In genomic region chr2:240891492-240892340, GRCh38 we compare ENCODE assay signal across 26 cellular contexts. TPM values are rescaled to one million over a fixed set of nuclear protein-coding genes. Genes with fewer than 3 reads are reported as not detected.
DNase-seq lines count a peak whose midpoint lies in the region; ATAC-seq and FAIRE-seq lines count a peak whose summit lies in the region.
"Had no signal": no experiment of that assay in that cellular context is flagged by ENCODE, and none has a peak within 500 bp of the region (broad histone marks: within the 10 kb centered on the region; RNA-seq: fewer than 3 reads in every experiment).

No MANE protein-coding gene starts in this region.

- in situ Hi-C loops in G401 (cut with HindIII; ENCODE audit: low sequenced_read_pairs): loop anchor here (5.0 kb wide), 1 partner anchor 44 kb away; no protein-coding TSS in a partner anchor

- H3K4me1 ChIP-seq in small intestine (ENCODE audit: control insufficient read depth in 2 of 2, insufficient read depth in 1 of 2, low read depth in 1 of 2, low read length in 1 of 2): peaks cover 0 to 4% of the 10 kb centered on the region in 2 donors
- H3K4me1 ChIP-seq: HAP-1 had no signal

- no peaks in the 10 kb centered on the region for H3K36me3 ChIP-seq in small intestine (ENCODE audit: control insufficient read depth in 2 of 2, insufficient read depth in 2 of 2, low read length in 2 of 2)
- H3K36me3 ChIP-seq: BLaER1 treated with 17β-estradiol and CSF1 and Interleukin-3, amounts not matched to agents 10 nM and 100 nM; HAP-1; Peyer's patch had no signal

- no peak overlapping the region for H3K4me3 ChIP-seq in small intestine (ENCODE audit: low read depth in 1 of 2, low read length in 2 of 2)
- H3K4me3 ChIP-seq: A549; BLaER1 treated with 17β-estradiol and CSF1 and Interleukin-3, amounts not matched to agents 10 nM and 100 nM; GM23248; HAP-1; Peyer's patch had no signal

- no peaks in the 10 kb centered on the region for H3K9me3 ChIP-seq in small intestine (ENCODE audit: control insufficient read depth, low read depth)
- H3K9me3 ChIP-seq: A549; BLaER1 treated with 17β-estradiol and CSF1 and Interleukin-3, amounts not matched to agents 10 nM and 100 nM; HAP-1; Peyer's patch had no signal

- no peaks in the 10 kb centered on the region for H3K27me3 ChIP-seq in small intestine (ENCODE audit: control insufficient read depth in 2 of 2, insufficient read depth in 2 of 2, low read length in 2 of 2)
- H3K27me3 ChIP-seq: BLaER1 treated with 17β-estradiol and CSF1 and Interleukin-3, amounts not matched to agents 10 nM and 100 nM; Peyer's patch had no signal

- ATAC-seq in esophagus mucosa (peak; percentile 8), GM19395 (IDR thresholded peaks at IDR 0.05; ENCODE audit: unreplicated experiment) (no peak)
- ATAC-seq: A549 had no signal

- no peak overlapping the region for H3K27ac ChIP-seq in small intestine (ENCODE audit: low read depth in 1 of 2, low read length in 1 of 2)
- H3K27ac ChIP-seq: A549; BLaER1 treated with 17β-estradiol and CSF1 and Interleukin-3, amounts not matched to agents 10 nM and 100 nM; GM23248; Peyer's patch had no signal

- FAIRE-seq in small intestine (lab: Jason Lieb, UNC): no peak
- FAIRE-seq: A549, D721Med, GM18507 had no signal

- DNase-seq in G401 (ENCODE audit: low spot score) (peak; percentile 29), HT-29 (ENCODE audit: low spot score) (peak; percentile 41), small intestine (peak; percentile 48), NCI-H446 (lab: John Stamatoyannopoulos, UW) (no peak), nucleus accumbens (lab: John Stamatoyannopoulos, UW) (no peak)
- DNase-seq: AML-193; CD4-positive, alpha-beta T cell; GM23248; Karpas-422; NCI-H1092; NCI-H1436 treated with DMSO at 0.1 percent for 48 hours; NCI-H2029; NCI-H446 treated with DMSO at 0.1 percent for 48 hours; NCI-H526; NCI-H82; Peyer's patch; SHP77 treated with DMSO at 0.1 percent for 48 hours had no signal

- 64 to 77% (median 69%) methylated on average over 20 of the region's 20 CpGs for WGBS in small intestine, 3 donors

RNA-seq across cellular contexts. Expression of gene MAB21L4, which starts 4.2 kb away (rescaled TPM):
- not detected in 2 replicates for total RNA-seq in G401 (2014; rRNA removed; shearing (Covaris generic))
- total RNA-seq in HT-29 (2014; rRNA removed; shearing (Covaris generic)): 20.7 and 24.5 TPM in 2 replicates
- 148 TPM for total RNA-seq in esophagus mucosa
- polyA plus RNA-seq in small intestine: 10 to 100 TPM in 1 of 3 donors, 1 to 10 TPM in 2; 3.8 to 29.3 (median 4.0) TPM
- total RNA-seq: CD4-positive, alpha-beta T cell; GM23248; OCI-LY7 had no signal
- polyA plus RNA-seq: A549, GM23248, IgD-negative memory B cell had no signal

RNA-seq across cellular contexts. Expression of gene CROCC2, which starts 14.4 kb away (rescaled TPM):
- total RNA-seq in G401 (2014; rRNA removed; shearing (Covaris generic)): not detected in 2 replicates
- not detected in 2 replicates for total RNA-seq in HT-29 (2014; rRNA removed; shearing (Covaris generic))
- 0.12 TPM for total RNA-seq in esophagus mucosa
- under 1 TPM in 1 of 3 donors, not detected in 2; 0.13 TPM for polyA plus RNA-seq in small intestine
- total RNA-seq: CD4-positive, alpha-beta T cell; OCI-LY7 had no signal
- polyA plus RNA-seq: A549, GM23248, IgD-negative memory B cell had no signal

RNA-seq across cellular contexts. Expression of gene AGXT, which starts 23.1 kb away (rescaled TPM):
- not detected in 2 replicates for total RNA-seq in G401 (2014; rRNA removed; shearing (Covaris generic))
- total RNA-seq in HT-29 (2014; rRNA removed; shearing (Covaris generic)): 1.6 and 3.0 TPM in 2 replicates
- total RNA-seq in esophagus mucosa: not detected
- polyA plus RNA-seq in small intestine: 1 to 10 TPM in 1 of 3 donors, under 1 TPM in 2; 0.27 to 1.8 (median 0.84) TPM
- total RNA-seq: CD4-positive, alpha-beta T cell; GM23248; OCI-LY7 had no signal
- polyA plus RNA-seq: A549, GM23248, IgD-negative memory B cell had no signal

Comparison
In these comparisons a context has a peak if more than half of its experiments do, and no peak if none do; other contexts are left out.
1. DNase-seq: peak in G401 (single experiment), HT-29 (single experiment) and small intestine (single experiment); none in NCI-H446 (0 of 2) and nucleus accumbens (0 of 56).
2. RNA of gene MAB21L4, which starts 4.2 kb away (total RNA-seq): 148 TPM in esophagus mucosa (single experiment) and 20.7 to 24.5 TPM in HT-29; not detected in G401; every median in the first group is over 10 times any median in the second.